In genomic region chr18:46002934-46003333, GRCh38 we compare ENCODE assay signal across 29 cellular contexts.
"Had no signal": no experiment of that assay in that cellular context is flagged by ENCODE, and none has a peak within 500 bp of the region (broad histone marks: within the 10 kb centered on the region; RNA-seq: fewer than 3 reads in every experiment).

No MANE protein-coding gene starts in this region.

- H3K27me3 ChIP-seq: esophagus squamous epithelium, heart right ventricle, tibial nerve, upper lobe of right lung, uterus had no signal

- ATAC-seq: heart right ventricle; left colon; lower lobe of right lung; naive thymus-derived CD8-positive, alpha-beta T cell; sciatic nerve; upper lobe of right lung had no signal

- H3K36me3 ChIP-seq: left ventricle myocardium inferior, lower lobe of right lung, thoracic aorta, upper lobe of right lung, uterus had no signal

- H3K4me1 ChIP-seq: esophagus squamous epithelium, left ventricle myocardium inferior, lower lobe of right lung, tibial nerve, uterus had no signal

- H3K27ac ChIP-seq: esophagus squamous epithelium, heart right ventricle, left ventricle myocardium inferior, lower lobe of right lung, parathyroid adenoma, thoracic aorta, tibial nerve, upper lobe of right lung, uterus had no signal

- H3K27me3 Mint-ChIP-seq: naive thymus-derived CD8-positive, alpha-beta T cell; progenitor cell of endocrine pancreas had no signal

- H3K4me3 Mint-ChIP-seq: endodermal cell; naive thymus-derived CD8-positive, alpha-beta T cell; neural crest cell had no signal

- H3K4me1 Mint-ChIP-seq: neural crest cell had no signal

- H3K4me3 ChIP-seq: esophagus squamous epithelium, heart right ventricle, left ventricle myocardium inferior, lower lobe of right lung, smooth muscle cell, thoracic aorta, tibial nerve, upper lobe of right lung, uterus had no signal

- H3K27ac Mint-ChIP-seq: endodermal cell, progenitor cell of endocrine pancreas had no signal

- DNase-seq: cerebellar nuclear complex; cortex of kidney; effector CD4-positive, alpha-beta T cell; endodermal cell; esophagus squamous epithelium; foreskin melanocyte; glutamatergic neuron; heart right ventricle; hippocampal formation; islet precursor cell; kidney glomerular epithelial cell; left colon; left ventricle myocardium inferior; lower lobe of right lung; naive thymus-derived CD8-positive, alpha-beta T cell; stimulated activated CD4-positive, alpha-beta T cell treated with anti-CD3 and anti-CD28 coated beads, Interleukin-12 subunit alpha, Interleukin-12 subunit beta, amount 100 ng/mL, for 4 hours; stimulated activated CD4-positive, alpha-beta T cell treated with anti-CD3 and anti-CD28 coated beads, Interleukin-1b, Interleukin-23, amount 100 ng/mL, for 48 hours; stimulated activated CD4-positive, alpha-beta T cell treated with anti-CD3 and anti-CD28 coated beads, Interleukin-4, amount 100 ng/mL, for 1 hour; stimulated activated CD8-positive, alpha-beta memory T cell treated with anti-CD3 and anti-CD28 coated beads, Interleukin-4, amount 100 ng/mL, for 48 hours; stimulated activated naive CD4-positive, alpha-beta T cell treated with Interleukin-2 at 50 U/mL for 16 hours; upper lobe of right lung; uterus had no signal

- H3K9me3 ChIP-seq: lower lobe of right lung, thoracic aorta, upper lobe of right lung, uterus had no signal
